21 cellular contexts compared by ENCODE assay signal in the genomic region with DNA sequence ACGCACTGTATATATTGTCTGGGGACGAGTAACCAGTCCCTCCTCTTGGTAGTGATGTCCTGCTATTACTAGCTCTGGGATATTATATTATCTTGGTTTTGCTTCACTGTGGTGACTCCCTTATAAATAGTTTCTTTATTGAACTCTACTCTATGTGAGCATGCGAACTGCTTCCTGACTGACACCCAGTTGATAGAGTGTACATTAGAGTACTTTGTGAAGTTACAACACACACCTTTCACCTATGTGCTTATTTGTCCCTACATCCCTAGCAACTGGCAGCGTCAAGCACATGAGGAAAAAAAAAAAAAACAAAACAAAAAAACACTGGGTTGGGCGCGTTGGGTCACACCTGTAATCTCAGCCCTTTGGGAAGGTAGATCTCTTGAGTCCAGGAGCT.
A peak's percentile ranks its signal among the peaks of the same experiment; 100 is the strongest.
DNase-seq lines count a peak whose midpoint lies in the region; ATAC-seq and TF ChIP-seq lines count a peak whose summit lies in the region.
"Had no signal": no experiment of that assay in that cellular context is flagged by ENCODE, and none has a peak within 500 bp of the region (broad histone marks: within the 10 kb centered on the region; RNA-seq: fewer than 3 reads in every experiment).

No MANE protein-coding gene starts in this region.

- TF ChIP-seq CTCF in HL-60 (IDR thresholded peaks at IDR 0.05; ENCODE audit: insufficient read depth, low read length), result no peak
- no peak for TF ChIP-seq CTCF in OCI-LY3 (IDR thresholded peaks at IDR 0.05; ENCODE audit: low read depth, low read length)
- no peak for TF ChIP-seq CTCF in mucosa of descending colon (IDR thresholded peaks at IDR 0.05)
- no peak for TF ChIP-seq CTCF in omental fat pad (IDR thresholded peaks at IDR 0.05)
- no peak for TF ChIP-seq CTCF in WERI-Rb-1 (IDR thresholded peaks at IDR 0.05; ENCODE audit: low read depth, low read length)

- intact Hi-C loops in mucosa of descending colon (cut with DNase I, micrococcal nuclease), result no loop called here

- H3K79me2 ChIP-seq in OCI-LY3 (ENCODE audit: low read length), result no peaks in the 10 kb centered on the region

- H3K27ac ChIP-seq in HL-60 (replicated peaks) (peak overlapping the region; percentile 76), OCI-LY3 (ENCODE audit: low read length) (no peak overlapping the region), WERI-Rb-1 (no peak overlapping the region)
- H3K27ac ChIP-seq: A549 had no signal

- no peaks in the 10 kb centered on the region for H3K9me3 ChIP-seq in OCI-LY3 (ENCODE audit: insufficient read depth, low read length)
- no peaks in the 10 kb centered on the region for H3K9me3 ChIP-seq in mucosa of descending colon
- no peaks in the 10 kb centered on the region for H3K9me3 ChIP-seq in WERI-Rb-1 (ENCODE audit: severe bottlenecking)
- H3K9me3 ChIP-seq: A549, HAP-1 had no signal

- H3K9ac ChIP-seq in OCI-LY3 (ENCODE audit: low read length), result no peak overlapping the region

- H3K4me1 ChIP-seq in OCI-LY3 (ENCODE audit: low read length) (peaks cover 44% of the 10 kb centered on the region), mucosa of descending colon (ENCODE audit: low read depth) (peaks cover 16% of the 10 kb centered on the region)
- H3K4me1 ChIP-seq: HAP-1 had no signal

- H2AFZ ChIP-seq in OCI-LY3 (ENCODE audit: low read depth, low read length), result no peak overlapping the region

- peak overlapping the region; percentile 50; the same call in 1 of the 2 replicates for H3K4me2 ChIP-seq in OCI-LY3 (ENCODE audit: low read length)
- H3K4me2 ChIP-seq: A549 had no signal

- no peaks in the 10 kb centered on the region for H4K20me1 ChIP-seq in OCI-LY3 (ENCODE audit: insufficient read depth, low read length)

- H3K36me3 ChIP-seq in OCI-LY3 (replicated peaks; ENCODE audit: low read depth, low read length), result no peaks in the 10 kb centered on the region
- no peaks in the 10 kb centered on the region for H3K36me3 ChIP-seq in mucosa of descending colon (ENCODE audit: low read depth)
- H3K36me3 ChIP-seq in WERI-Rb-1, result no peaks in the 10 kb centered on the region
- H3K36me3 ChIP-seq: HAP-1 had no signal

- H3K4me3 ChIP-seq in HL-60 (replicated peaks; ENCODE audit: insufficient read depth, low read length) (no peak overlapping the region), OCI-LY3 (ENCODE audit: low read length) (no peak overlapping the region), mucosa of descending colon (no peak overlapping the region), WERI-Rb-1 (ENCODE audit: low read depth, low read length) (no peak overlapping the region)
- H3K4me3 ChIP-seq: A549, HAP-1 had no signal

- ATAC-seq in mucosa of descending colon (peak; percentile 85), omental fat pad (ENCODE audit: low FRiP score) (peak; percentile 37), GM19328 (IDR thresholded peaks at IDR 0.05; ENCODE audit: unreplicated experiment) (no peak)
- ATAC-seq: A549 had no signal

- H3K27me3 ChIP-seq in HL-60 (ENCODE audit: insufficient read depth, poor library complexity, severe bottlenecking) (no peaks in the 10 kb centered on the region), OCI-LY3 (ENCODE audit: low read depth, low read length) (no peaks in the 10 kb centered on the region), WERI-Rb-1 (ENCODE audit: insufficient read depth, low read depth, severe bottlenecking) (no peaks in the 10 kb centered on the region)

- DNase-seq in HL-60 (ENCODE audit: low read depth in 1 of 2, low spot score in 1 of 2), result no peak
- DNase-seq in mucosa of descending colon, result no peak
- DNase-seq in omental fat pad (ENCODE audit: low spot score), result no peak
- no peak for DNase-seq in midbrain (lab: John Stamatoyannopoulos, UW)
- DNase-seq in WERI-Rb-1, result no peak
- DNase-seq in medulla oblongata (ENCODE audit: extremely low spot score), result no peak
- DNase-seq: 8988T; ACHN; C1 segment of cervical spinal cord; Calu3; CD4-positive, alpha-beta memory T cell; COR-L47; DMS53; DMS79 treated with DMSO at 0.1 percent for 48 hours; GF-D8; GOT3; HFFc6 had no signal
